ENCODE assay signal across 25 cellular contexts in the genomic region with DNA sequence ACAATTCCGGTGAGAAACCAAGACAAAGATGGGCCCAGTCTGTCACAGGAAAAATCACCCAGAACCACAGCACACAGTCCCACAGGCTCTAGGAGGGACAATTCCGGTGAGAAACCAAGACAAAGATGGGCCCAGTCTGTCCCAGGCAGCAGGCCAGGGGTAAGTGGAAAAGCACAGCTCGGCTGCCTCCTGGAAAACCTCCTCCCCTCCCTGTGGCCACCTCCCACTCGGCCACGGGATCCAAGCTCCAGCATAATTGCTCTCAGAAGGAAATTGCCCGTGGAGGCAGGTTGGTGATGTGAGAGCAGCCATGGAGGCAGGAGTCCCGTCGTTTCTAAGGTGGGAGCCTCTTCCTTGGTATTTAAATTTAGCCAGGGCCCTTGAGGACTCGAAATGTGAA.
A peak's percentile ranks its signal among the peaks of the same experiment; 100 is the strongest.
DNase-seq lines count a peak whose midpoint lies in the region; ATAC-seq and TF ChIP-seq lines count a peak whose summit lies in the region.
"Had no signal": no experiment of that assay in that cellular context is flagged by ENCODE, and none has a peak within 500 bp of the region (broad histone marks: within the 10 kb centered on the region; RNA-seq: fewer than 3 reads in every experiment).

No MANE protein-coding gene starts in this region.

- peak overlapping the region in 2 of 5 donors; percentile 48 to 54 for H3K9ac ChIP-seq in subcutaneous abdominal adipose tissue (ENCODE audit: low read length in 5 of 5)
- H3K9ac ChIP-seq: parathyroid adenoma had no signal

- no peak overlapping the region for H3K4me3 ChIP-seq in gastroesophageal sphincter
- H3K4me3 ChIP-seq in subcutaneous abdominal adipose tissue (ENCODE audit: low read depth in 1 of 5, low read length in 5 of 5) = no peak overlapping the region
- H3K4me3 ChIP-seq: adrenal gland, skin epidermis had no signal

- DNase-seq in DMS79 (lab: John Stamatoyannopoulos, UW) (peak; percentile 85), medulla oblongata (ENCODE audit: extremely low spot score) (peak; percentile 55), RPMI8226 (no peak), 8988T (no peak)
- DNase-seq in activated naive CD4-positive, alpha-beta T cell (lab: John Stamatoyannopoulos, UW) = no peak
- DNase-seq: activated CD4-positive, alpha-beta T cell treated with anti-CD3 and anti-CD28 coated beads, Interleukin-2, amount 50 U/mL, for 1 hour; activated effector memory CD4-positive, alpha-beta T cell treated with Interleukin-2 at 50 U/mL for 16 hours; islet precursor cell; mesendoderm; naive thymus-derived CD8-positive, alpha-beta T cell; NCI-H2171; NCI-H69; PC-3; stimulated activated CD4-positive, alpha-beta T cell treated with anti-CD3 and anti-CD28 coated beads, Interleukin-2, amount 100 ng/mL, for 24 hours; T-helper 1 cell had no signal

- WGBS in gastroesophageal sphincter (ENCODE audit: low coverage in 1 of 2), 2 donors = 28% methylated on average over 4 of the region's 9 CpGs; no CpG with 5 or more reads in 1 of the 2 donors

- H3K27ac ChIP-seq in gastroesophageal sphincter (peak overlapping the region in 3 of 4 donors; percentile 33 to 60 (median 43)), subcutaneous abdominal adipose tissue (ENCODE audit: low read depth, low read length) (peak overlapping the region; percentile 10)
- H3K27ac ChIP-seq: adrenal gland, HL-60, parathyroid adenoma, skin epidermis had no signal

- peak; percentile 78 for ATAC-seq in gastroesophageal sphincter
- ATAC-seq in stimulated activated memory B cell treated with anti-CD40 and anti-IgM and Interleukin-4, amounts not matched to agents 10 μg/mL and 1 μg/mL and 100 μg/mL, for 72 hours = no peak
- ATAC-seq: HCT116; naive thymus-derived CD8-positive, alpha-beta T cell; PC-3 had no signal

- TF ChIP-seq POLR2A in gastroesophageal sphincter (IDR thresholded peaks at IDR 0.05) = no peak

- no peak for TF ChIP-seq EP300 in gastroesophageal sphincter (IDR thresholded peaks at IDR 0.05)

- H3K27me3 Mint-ChIP-seq in stimulated activated memory B cell treated with anti-CD40 and anti-IgM and Interleukin-4, amounts not matched to agents 10 μg/mL and 1 μg/mL and 100 μg/mL, for 72 hours = no peaks in the 10 kb centered on the region
- H3K27me3 Mint-ChIP-seq: naive thymus-derived CD8-positive, alpha-beta T cell; stimulated activated naive CD8-positive, alpha-beta T cell treated with anti-CD3 and anti-CD28 coated beads, Interleukin-15, Interleukin-2, amounts not matched to agents 100 ng/mL and 50 ng/mL, for 24 hours had no signal

- no peak for TF ChIP-seq CTCF in gastroesophageal sphincter (IDR thresholded peaks at IDR 0.05)

- H3K36me3 ChIP-seq in gastroesophageal sphincter (no peaks in the 10 kb centered on the region), subcutaneous abdominal adipose tissue (ENCODE audit: control insufficient read depth in 5 of 5, insufficient read depth in 5 of 5, low read length in 5 of 5) (no peaks in the 10 kb centered on the region)
- H3K36me3 ChIP-seq: adrenal gland had no signal

- no peaks in the 10 kb centered on the region for H3K9me3 Mint-ChIP-seq in stimulated activated memory B cell treated with anti-CD40 and anti-IgM and Interleukin-4, amounts not matched to agents 10 μg/mL and 1 μg/mL and 100 μg/mL, for 72 hours
- H3K9me3 Mint-ChIP-seq: dendritic cell treated with granulocyte-macrophage colony-stimulating factor and Interleukin-4, amounts not matched to agents 40 ng/mL and 50 ng/mL, for 4 days; naive thymus-derived CD8-positive, alpha-beta T cell; stimulated activated naive CD8-positive, alpha-beta T cell treated with anti-CD3 and anti-CD28 coated beads, Interleukin-15, Interleukin-2, amounts not matched to agents 100 ng/mL and 50 ng/mL, for 24 hours had no signal

- no peaks in the 10 kb centered on the region for H3K4me1 Mint-ChIP-seq in stimulated activated memory B cell treated with anti-CD40 and anti-IgM and Interleukin-4, amounts not matched to agents 10 μg/mL and 1 μg/mL and 100 μg/mL, for 72 hours

- no peak overlapping the region for H3K4me3 Mint-ChIP-seq in stimulated activated memory B cell treated with anti-CD40 and anti-IgM and Interleukin-4, amounts not matched to agents 10 μg/mL and 1 μg/mL and 100 μg/mL, for 72 hours
- H3K4me3 Mint-ChIP-seq: dendritic cell treated with granulocyte-macrophage colony-stimulating factor and Interleukin-4, amounts not matched to agents 40 ng/mL and 50 ng/mL, for 4 days; naive thymus-derived CD8-positive, alpha-beta T cell; stimulated activated naive CD8-positive, alpha-beta T cell treated with anti-CD3 and anti-CD28 coated beads, Interleukin-15, Interleukin-2, amounts not matched to agents 100 ng/mL and 50 ng/mL, for 24 hours had no signal

- no peaks in the 10 kb centered on the region for H3K36me3 Mint-ChIP-seq in stimulated activated memory B cell treated with anti-CD40 and anti-IgM and Interleukin-4, amounts not matched to agents 10 μg/mL and 1 μg/mL and 100 μg/mL, for 72 hours
- H3K36me3 Mint-ChIP-seq: naive thymus-derived CD8-positive, alpha-beta T cell had no signal

- no peaks in the 10 kb centered on the region for H3K9me3 ChIP-seq in gastroesophageal sphincter
- no peaks in the 10 kb centered on the region for H3K9me3 ChIP-seq in subcutaneous abdominal adipose tissue (ENCODE audit: control insufficient read depth in 5 of 5, low read length in 5 of 5)
- H3K9me3 ChIP-seq: adrenal gland had no signal

- H3K27me3 ChIP-seq in gastroesophageal sphincter (no peaks in the 10 kb centered on the region), subcutaneous abdominal adipose tissue (ENCODE audit: control insufficient read depth in 5 of 5, insufficient read depth in 4 of 5, low read length in 5 of 5) (no peaks in the 10 kb centered on the region)
- H3K27me3 ChIP-seq: adrenal gland had no signal

- H3K4me1 ChIP-seq in gastroesophageal sphincter (peaks cover 0 to 13% (median 0%) of the 10 kb centered on the region in 3 donors), subcutaneous abdominal adipose tissue (ENCODE audit: control insufficient read depth in 5 of 5, insufficient read depth in 5 of 5, low read length in 5 of 5) (peaks cover 0 to 29% (median 21%) of the 10 kb centered on the region in 5 donors)
- H3K4me1 ChIP-seq: adrenal gland had no signal

- no peak overlapping the region for H3K27ac Mint-ChIP-seq in stimulated activated memory B cell treated with anti-CD40 and anti-IgM and Interleukin-4, amounts not matched to agents 10 μg/mL and 1 μg/mL and 100 μg/mL, for 72 hours
- H3K27ac Mint-ChIP-seq: dendritic cell treated with granulocyte-macrophage colony-stimulating factor and Interleukin-4, amounts not matched to agents 40 ng/mL and 50 ng/mL, for 4 days; stimulated activated naive CD8-positive, alpha-beta T cell treated with anti-CD3 and anti-CD28 coated beads, Interleukin-15, Interleukin-2, amounts not matched to agents 100 ng/mL and 50 ng/mL, for 24 hours had no signal

Comparison
In these comparisons a context has a peak if more than half of its experiments do, and no peak if none do; other contexts are left out.
1. DNase-seq: peak in DMS79 (single experiment) and medulla oblongata (single experiment); none in RPMI8226 (single experiment), 8988T (single experiment) and activated naive CD4-positive, alpha-beta T cell (0 of 4).